19 cellular contexts compared by ENCODE assay signal in genomic region chr17:66920426-66920825, GRCh38. TPM values are rescaled to one million over a fixed set of nuclear protein-coding genes. Genes with fewer than 3 reads are reported as not detected.
DNase-seq lines count a peak whose midpoint lies in the region; ATAC-seq, FAIRE-seq and TF ChIP-seq lines count a peak whose summit lies in the region.
"Had no signal": no experiment of that assay in that cellular context is flagged by ENCODE, and none has a peak within 500 bp of the region (broad histone marks: within the 10 kb centered on the region; RNA-seq: fewer than 3 reads in every experiment).

No MANE protein-coding gene starts in this region.

- no peak for TF ChIP-seq CTCF in K562 (IDR thresholded peaks at IDR 0.05 in 2 of 3, conservative IDR thresholded peaks at IDR 0.05 in 1 of 3; ENCODE audit: insufficient read depth in 2 of 3, low read depth in 1 of 3, low read length in 3 of 3)
- TF ChIP-seq CTCF in neural cell (IDR thresholded peaks at IDR 0.05; ENCODE audit: poor library complexity, severe bottlenecking) = no peak
- no peak for TF ChIP-seq CTCF in upper lobe of right lung (IDR thresholded peaks at IDR 0.05)

- H3K9ac ChIP-seq in K562 (ENCODE audit: insufficient read depth in 1 of 2, low read depth in 2 of 2, low read length in 2 of 2) (no peak overlapping the region), neural cell (ENCODE audit: low read length) (peak overlapping the region; percentile 21)

- H3K9me2 ChIP-seq in neural cell (ENCODE audit: insufficient read depth, low read length) = no peaks in the 10 kb centered on the region

- intact Hi-C loops in K562 (cut with micrococcal nuclease) = no loop called here
- intact Hi-C loops in upper lobe of right lung (cut with DNase I) = no loop called here

- H3K4me2 ChIP-seq in K562 (ENCODE audit: insufficient read depth, low read length) = no peak overlapping the region
- H3K4me2 ChIP-seq in neural cell (ENCODE audit: low read length) = no peak overlapping the region
- H3K4me2 ChIP-seq: GM23338 had no signal

- TF ChIP-seq RAD21 in K562 (CRISPR knock-in tag; conservative IDR thresholded peaks at IDR 0.05 in 1 of 2, IDR thresholded peaks at IDR 0.05 in 1 of 2) = no peak
- no peak for TF ChIP-seq RAD21 in neural cell (conservative IDR thresholded peaks at IDR 0.05)

- WGBS in K562 (ENCODE audit: insufficient coverage, low coverage, missing lambda C conversion rate) = 1% methylated on average over 8 of the region's 8 CpGs

- no peak for FAIRE-seq in K562 (lab: Jason Lieb, UNC)
- FAIRE-seq: A204.1, G401.6, GM12891, H54 had no signal

- CTCF ChIA-PET in K562 (lab: Yijun Ruan, JAX; ENCODE audit: low intra/inter-chr PET ratio) = no interaction called here

- peaks cover 20% of the 10 kb centered on the region for H3K27me3 Mint-ChIP-seq in T-helper 2 cell treated with Interferon-gamma antibody and Interleukin-4, amounts not matched to agents 5 μg/mL and 100 μg/mL, for 36 hours (ENCODE audit: low read depth)

- DNase-seq in K562 (ENCODE audit: extremely low read depth in 1 of 4, low spot score in 3 of 4) (no peak), upper lobe of right lung (peak; percentile 1), mesenteric fat pad (ENCODE audit: low spot score) (no peak)
- DNase-seq in central memory CD4-positive, alpha-beta T cell = no peak
- DNase-seq in T-helper 2 cell treated with Interferon-gamma antibody and Interleukin-4, amounts not matched to agents 5 μg/mL and 100 μg/mL, for 36 hours (ENCODE audit: low spot score) = no peak
- DNase-seq: ACHN; C1 segment of cervical spinal cord; CD4-positive, CD25-positive, alpha-beta regulatory T cell; CD8-positive, alpha-beta memory T cell; COR-L47; DMS 273 treated with DMSO at 0.1 percent for 48 hours; DMS53 had no signal

- no peak overlapping the region for H3K4me3 ChIP-seq in K562
- peak overlapping the region; percentile 12 for H3K4me3 ChIP-seq in neural cell (ENCODE audit: low read length)
- H3K4me3 ChIP-seq in upper lobe of right lung = no peak overlapping the region
- H3K4me3 ChIP-seq: GM23338 had no signal

- H3K4me1 Mint-ChIP-seq in T-helper 2 cell treated with Interferon-gamma antibody and Interleukin-4, amounts not matched to agents 5 μg/mL and 100 μg/mL, for 36 hours (ENCODE audit: low read depth) = no peaks in the 10 kb centered on the region
- H3K4me1 Mint-ChIP-seq: CD4-positive, CD25-positive, alpha-beta regulatory T cell; CD8-positive, alpha-beta memory T cell; GM23338 had no signal

- H3K9me1 ChIP-seq in K562 (ENCODE audit: control insufficient read depth, insufficient read depth, low read length) = no peaks in the 10 kb centered on the region

- H3K27ac ChIP-seq in K562 (ENCODE audit: extremely low read depth, low read depth, low read length) (no peak overlapping the region), neural cell (ENCODE audit: low read length) (peak overlapping the region; percentile 72), upper lobe of right lung (no peak overlapping the region)

- H3K4me1 ChIP-seq in K562 (replicated peaks in 1 of 2; ENCODE audit: control insufficient read depth in 2 of 2, insufficient read depth in 2 of 2, low read length in 2 of 2) (no peaks in the 10 kb centered on the region), upper lobe of right lung (no peaks in the 10 kb centered on the region)
- H3K4me1 ChIP-seq: BE2C had no signal

- in situ Hi-C loops in K562 (cut with MboI) = no loop called here

- no peak for TF ChIP-seq EP300 in K562 (IDR thresholded peaks at IDR 0.05; ENCODE audit: low read length)
- no peak for TF ChIP-seq EP300 in neural cell (conservative IDR thresholded peaks at IDR 0.05; ENCODE audit: poor library complexity, severe bottlenecking)

- H3K4me3 Mint-ChIP-seq in T-helper 2 cell treated with Interferon-gamma antibody and Interleukin-4, amounts not matched to agents 5 μg/mL and 100 μg/mL, for 36 hours = no peak overlapping the region
- H3K4me3 Mint-ChIP-seq: CD4-positive, CD25-positive, alpha-beta regulatory T cell; CD8-positive, alpha-beta memory T cell; GM23338 had no signal

- BruUV-seq in K562 (replicated peaks; lab: Mats Ljungman, UMichigan) = no TSS peak

- H3K9me3 ChIP-seq in K562 (replicated peaks; ENCODE audit: control insufficient read depth, insufficient read depth, low read depth, low read length) (no peaks in the 10 kb centered on the region), neural cell (ENCODE audit: low read length) (no peaks in the 10 kb centered on the region), upper lobe of right lung (no peaks in the 10 kb centered on the region)
- H3K9me3 ChIP-seq: BE2C had no signal

- no peak for TF ChIP-seq POLR2A in K562 (conservative IDR thresholded peaks at IDR 0.05)

- POLR2A ChIA-PET in K562 (lab: Yijun Ruan, JAX) = interaction anchor here (1.0 kb wide), 1 partner anchor 14 kb away, joined by 3 read pairs; no protein-coding TSS in a partner anchor

- H3K27ac Mint-ChIP-seq in T-helper 2 cell treated with Interferon-gamma antibody and Interleukin-4, amounts not matched to agents 5 μg/mL and 100 μg/mL, for 36 hours = no peak overlapping the region
- H3K27ac Mint-ChIP-seq: CD4-positive, CD25-positive, alpha-beta regulatory T cell; GM23338 had no signal

- H4K20me1 ChIP-seq in K562 (replicated peaks; ENCODE audit: control insufficient read depth, insufficient read depth, low read length) (no peaks in the 10 kb centered on the region), neural cell (ENCODE audit: insufficient read depth) (no peaks in the 10 kb centered on the region)

- no peaks in the 10 kb centered on the region for H3K36me3 Mint-ChIP-seq in T-helper 2 cell treated with Interferon-gamma antibody and Interleukin-4, amounts not matched to agents 5 μg/mL and 100 μg/mL, for 36 hours (ENCODE audit: low read depth)
- H3K36me3 Mint-ChIP-seq: CD8-positive, alpha-beta memory T cell had no signal

- H2AFZ ChIP-seq in K562 (ENCODE audit: low read depth, low read length) = no peak overlapping the region
- no peak overlapping the region for H2AFZ ChIP-seq in neural cell (ENCODE audit: low read depth, low read length)
- H2AFZ ChIP-seq: GM23338 had no signal

- H3K27me3 ChIP-seq in K562 (ENCODE audit: control insufficient read depth in 2 of 2, insufficient read depth in 2 of 2, low read length in 2 of 2) (peaks cover 12 to 42% of the 10 kb centered on the region in 2 experiments; a peak in 4 of 5 replicates), neural cell (ENCODE audit: insufficient read depth, low read depth, low read length) (no peaks in the 10 kb centered on the region), upper lobe of right lung (no peaks in the 10 kb centered on the region)
- H3K27me3 ChIP-seq: BE2C had no signal

- H3K36me3 ChIP-seq in K562 (ENCODE audit: control insufficient read depth, insufficient read depth, low read length) (no peaks in the 10 kb centered on the region), neural cell (ENCODE audit: insufficient read depth, low read length) (no peaks in the 10 kb centered on the region), upper lobe of right lung (no peaks in the 10 kb centered on the region)
- H3K36me3 ChIP-seq: BE2C had no signal

- H3K9me3 Mint-ChIP-seq in T-helper 2 cell treated with Interferon-gamma antibody and Interleukin-4, amounts not matched to agents 5 μg/mL and 100 μg/mL, for 36 hours = no peaks in the 10 kb centered on the region

- H3K79me2 ChIP-seq in K562 (ENCODE audit: control insufficient read depth, insufficient read depth, low read length) (no peaks in the 10 kb centered on the region), neural cell (replicated peaks; ENCODE audit: insufficient read depth, low read length) (no peaks in the 10 kb centered on the region)

- H3F3A ChIP-seq in neural cell (ENCODE audit: insufficient read depth, low read length, poor library complexity, severe bottlenecking) = no peaks in the 10 kb centered on the region

- ATAC-seq in K562 (no peak), upper lobe of right lung (no peak)
- ATAC-seq: GM23338 had no signal

TF ChIP-seq in K562, 482 proteins besides CTCF, POLR2A, EP300 and RAD21 (continues in another document):
- TF ChIP-seq ZNF316 (IDR thresholded peaks at IDR 0.05) = peak; percentile 17; the same call in 1 of the 2 replicates
- no peak for TF ChIP-seq SMARCE1 (IDR thresholded peaks at IDR 0.05)
- no peak for TF ChIP-seq NCOA1 (IDR thresholded peaks at IDR 0.05; ENCODE audit: low read depth)
- no peak for TF ChIP-seq CBFA2T3 (IDR thresholded peaks at IDR 0.05)
- TF ChIP-seq GTF2A2 (tag; IDR thresholded peaks at IDR 0.05) = no peak
- no peak for TF ChIP-seq PYGO2 (tag; IDR thresholded peaks at IDR 0.05)
- TF ChIP-seq ZBED1 (IDR thresholded peaks at IDR 0.05) = no peak
- TF ChIP-seq DPF2 (IDR thresholded peaks at IDR 0.05) = no peak

TF ChIP-seq in neural cell, 6 proteins besides CTCF, POLR2A, EP300 and RAD21 (continues in another document):
- TF ChIP-seq EZH2 (IDR thresholded peaks at IDR 0.05; ENCODE audit: borderline replicate concordance, insufficient read depth, low read length, poor library complexity, severe bottlenecking) = no peak

RNA-seq across cellular contexts. Expression of gene CACNG4, which starts 44.1 kb away (rescaled TPM):
- not detected in 2 replicates for total RNA-seq in K562 (2011; cell fraction: chromatin; rRNA removed; ENCODE audit: low replicate concordance)
- total RNA-seq in K562 (2011; cell fraction: nucleolus; rRNA removed) = not detected in 2 replicates
- total RNA-seq in K562 (2011; cell fraction: nucleoplasm; rRNA removed) = not detected in 2 replicates
- total RNA-seq in K562 (2014; rRNA removed) (not detected in 2 replicates), K562 (2014; rRNA removed; fragmentation: Illumina TruSeq; extraction: Trizol) (not detected in 2 replicates), K562 (2015; rRNA removed; fragmentation: Illumina TruSeq; extraction: Trizol) (not detected in 2 replicates), K562 (2021) (0.07 TPM in 1 of 2 replicates, not detected in the other), upper lobe of right lung (9.3 TPM), mesenteric fat pad (not detected)
- polyA plus RNA-seq in K562 (2011; rRNA removed) (not detected in 2 replicates), K562 (2014; fragmentation: Illumina TruSeq; extraction: Trizol) (not detected in 2 replicates), K562 (2014; fragmentation: Nextera tagmentation; extraction: Ambion mirVana) (not detected), K562 (2014; rRNA removed) (not detected in 2 replicates), neural cell (32.9 and 41.9 TPM in 2 replicates)
- not detected in 2 replicates for polyA plus RNA-seq in K562 (2011; cell fraction: cytosol; rRNA removed)
- polyA plus RNA-seq in K562 (2011; cell fraction: nucleus; rRNA removed) = not detected in 2 replicates
- polyA plus RNA-seq in K562 (2012) = not detected in 2 replicates
- not detected in 2 replicates for polyA minus RNA-seq in K562 (2011; rRNA and poly(A)+ RNA removed)
- polyA minus RNA-seq in K562 (2011; cell fraction: cytosol; rRNA and poly(A)+ RNA removed) = not detected in 2 replicates
- not detected in 2 replicates for polyA minus RNA-seq in K562 (2011; cell fraction: nucleus; rRNA and poly(A)+ RNA removed)
- 60.9 and 67.5 TPM in 2 replicates for polyA minus RNA-seq in neural cell
- total RNA-seq: CD4-positive, CD25-positive, alpha-beta regulatory T cell; CD8-positive, alpha-beta memory T cell had no signal
- polyA plus RNA-seq: CD4-positive, CD25-positive, alpha-beta regulatory T cell; CD8-positive, alpha-beta memory T cell had no signal
